ENCODE assay signal across 12 cellular contexts in genomic region chr2:47870668-47871540, GRCh38. TPM values are rescaled to one million over a fixed set of nuclear protein-coding genes. Genes with fewer than 3 reads are reported as not detected.
A peak's percentile ranks its signal among the peaks of the same experiment; 100 is the strongest.
DNase-seq lines count a peak whose midpoint lies in the region; ATAC-seq and TF ChIP-seq lines count a peak whose summit lies in the region.
"Had no signal": no experiment of that assay in that cellular context is flagged by ENCODE, and none has a peak within 500 bp of the region (broad histone marks: within the 10 kb centered on the region; RNA-seq: fewer than 3 reads in every experiment).

No MANE protein-coding gene starts in this region.

- H3K9me2 ChIP-seq in OCI-LY7 (ENCODE audit: insufficient read depth, low read length), result no peaks in the 10 kb centered on the region

- peaks cover 21% of the 10 kb centered on the region for H4K20me1 ChIP-seq in OCI-LY7 (ENCODE audit: insufficient read depth, low read length)

- no peak overlapping the region for H3K27ac ChIP-seq in CD4-positive, alpha-beta T cell (ENCODE audit: low read depth, low read length)
- peak overlapping the region; percentile 46 for H3K27ac ChIP-seq in HUES64 (ENCODE audit: low read depth, low read length)
- H3K27ac ChIP-seq in OCI-LY7 (ENCODE audit: low read depth, low read length, poor library complexity, severe bottlenecking), result no peak overlapping the region
- H3K27ac ChIP-seq: skin epidermis, WERI-Rb-1 had no signal

- no peak for DNase-seq in CD4-positive, alpha-beta T cell
- no peak for DNase-seq in neural crest cell (ENCODE audit: low read depth, low spot score)
- no peak for DNase-seq in OCI-LY7 (ENCODE audit: low spot score)
- DNase-seq in stimulated activated CD4-positive, alpha-beta T cell treated with anti-CD3 and anti-CD28 coated beads, Interleukin-4, amount 100 ng/mL, for 24 hours, result no peak
- DNase-seq in HUDEP-2 (lab: John Stamatoyannopoulos, UW; ENCODE audit: unreplicated experiment in 76 of 76), result no peak
- DNase-seq: C1 segment of cervical spinal cord, DMS79 treated with DMSO at 0.1 percent for 48 hours, Karpas-422, WERI-Rb-1 had no signal

- H3K4me1 Mint-ChIP-seq in CD4-positive, alpha-beta T cell (ENCODE audit: low read depth), result peaks cover 78% of the 10 kb centered on the region
- H3K4me1 Mint-ChIP-seq in brain (peaks cover 72% of the 10 kb centered on the region), neural crest cell (peaks cover 51% of the 10 kb centered on the region)

- intact Hi-C loops in CD4-positive, alpha-beta T cell (cut with DNase I, micrococcal nuclease), result no loop called here
- intact Hi-C loops in OCI-LY7 (cut with micrococcal nuclease; ENCODE audit: unreplicated experiment), result no loop called here

- H3K9ac ChIP-seq in HUES64 (ENCODE audit: low read depth, low read length), result 0 out of 2 replicates have a peak overlapping the region, but pooled peaks have one; percentile 7

- peaks cover 39% of the 10 kb centered on the region for H3K4me1 ChIP-seq in HUES64 (ENCODE audit: insufficient read depth, low read length)
- peaks cover 17% of the 10 kb centered on the region for H3K4me1 ChIP-seq in OCI-LY7 (ENCODE audit: insufficient read depth, low read length, poor library complexity, severe bottlenecking)

- peak; percentile 41 for ATAC-seq in CD4-positive, alpha-beta T cell (ENCODE audit: poor library complexity)

- no peaks in the 10 kb centered on the region for H3K27me3 Mint-ChIP-seq in CD4-positive, alpha-beta T cell
- H3K27me3 Mint-ChIP-seq in brain (no peaks in the 10 kb centered on the region), neural crest cell (ENCODE audit: low read depth) (no peaks in the 10 kb centered on the region)

- H3K36me3 Mint-ChIP-seq in CD4-positive, alpha-beta T cell (ENCODE audit: low read depth), result peaks cover 34% of the 10 kb centered on the region
- peaks cover 74% of the 10 kb centered on the region for H3K36me3 Mint-ChIP-seq in brain
- no peaks in the 10 kb centered on the region for H3K36me3 Mint-ChIP-seq in neural crest cell (ENCODE audit: low read depth)

- no peak overlapping the region for H3K4me3 ChIP-seq in HUES64 (ENCODE audit: low read length)
- no peak overlapping the region for H3K4me3 ChIP-seq in OCI-LY7 (ENCODE audit: low read depth, low read length, poor library complexity, severe bottlenecking)
- H3K4me3 ChIP-seq: skin epidermis had no signal

- H2AFZ ChIP-seq in OCI-LY7 (ENCODE audit: low read length), result no peak overlapping the region

- no TSS peak for BruUV-seq in OCI-LY7 (replicated peaks; lab: Mats Ljungman, UMichigan)

- H3K9me3 ChIP-seq in CD4-positive, alpha-beta T cell (ENCODE audit: control insufficient read depth, low read length), result no peaks in the 10 kb centered on the region
- H3K9me3 ChIP-seq in HUES64 (ENCODE audit: insufficient read depth, low read depth, low read length) (no peaks in the 10 kb centered on the region), OCI-LY7 (ENCODE audit: low read length) (no peaks in the 10 kb centered on the region)

- H3K27me3 ChIP-seq in CD4-positive, alpha-beta T cell (ENCODE audit: control insufficient read depth, insufficient read depth, low read length), result no peaks in the 10 kb centered on the region
- no peaks in the 10 kb centered on the region for H3K27me3 ChIP-seq in HUES64 (ENCODE audit: insufficient read depth, low read length)

- CTCF ChIA-PET in CD4-positive, alpha-beta T cell (lab: Charles Lee), result interaction anchor here (0.6 to 1.4 kb wide), 4 partner anchors 13 to 160 kb away, joined by 3 to 7 read pairs (median 4); no protein-coding TSS in a partner anchor
- CTCF ChIA-PET in OCI-LY7 (lab: Charles Lee; ENCODE audit: unreplicated experiment), result no interaction called here

- peak overlapping the region; percentile 2 for H3K4me3 Mint-ChIP-seq in CD4-positive, alpha-beta T cell
- no peak overlapping the region for H3K4me3 Mint-ChIP-seq in brain
- no peak overlapping the region for H3K4me3 Mint-ChIP-seq in neural crest cell

- peaks cover 84% of the 10 kb centered on the region for H3K79me2 ChIP-seq in OCI-LY7 (ENCODE audit: insufficient read depth, low read depth, low read length)

- no peak for TF ChIP-seq CTCF in CD4-positive, alpha-beta T cell (IDR thresholded peaks at IDR 0.05)
- TF ChIP-seq CTCF in brain (conservative IDR thresholded peaks at IDR 0.05) (no peak), neural crest cell (conservative IDR thresholded peaks at IDR 0.05) (no peak), OCI-LY7 (conservative IDR thresholded peaks at IDR 0.05; ENCODE audit: low read length) (no peak)

- H3K4me2 ChIP-seq in OCI-LY7 (ENCODE audit: low read length), result no peak overlapping the region

- H3K36me3 ChIP-seq in HUES64 (ENCODE audit: insufficient read depth, low read length) (no peaks in the 10 kb centered on the region; the same call in 1 of the 2 replicates), OCI-LY7 (ENCODE audit: insufficient read depth, low read length) (peaks cover 49% of the 10 kb centered on the region)

- peak overlapping the region; percentile 44 for H3K27ac Mint-ChIP-seq in CD4-positive, alpha-beta T cell
- H3K27ac Mint-ChIP-seq in brain (peak overlapping the region in 4 of 5 experiments; percentile 29 to 72 (median 58)), neural crest cell (ENCODE audit: unreplicated experiment) (peak overlapping the region; percentile 78)

- no peaks in the 10 kb centered on the region for H3K9me3 Mint-ChIP-seq in CD4-positive, alpha-beta T cell
- H3K9me3 Mint-ChIP-seq in brain (no peaks in the 10 kb centered on the region), neural crest cell (no peaks in the 10 kb centered on the region)

- 91% methylated on average over 7 of the region's 7 CpGs for whole genome bisulfite sequencing in HUES64

- POLR2A ChIA-PET in CD4-positive, alpha-beta T cell (lab: Charles Lee), result interaction anchor here (0.8 to 1.7 kb wide), 5 partner anchors 8 to 88 kb away, joined by 3 to 5 read pairs (median 4); partner anchors contain the start of genes FBXO11 and MSH6
- POLR2A ChIA-PET in OCI-LY7 (lab: Charles Lee), result interaction anchor here (0.6 to 1.6 kb wide), 7 partner anchors 8 to 568 kb away, joined by 3 to 8 read pairs (median 3); partner anchors contain the start of gene FBXO11

RNA-seq across cellular contexts. Expression of gene FBXO11, which starts 35.4 kb away (rescaled TPM):
- 100 to 1,000 TPM; 121 to 126 TPM for total RNA-seq in CD4-positive, alpha-beta T cell
- 37.5 TPM for polyA plus RNA-seq in HUES64 (2013, experiment 1 of 2)
- 41.0 TPM for polyA plus RNA-seq in HUES64 (2013, experiment 2 of 2)
- polyA plus RNA-seq in brain (ENCODE audit: insufficient read depth, low read depth, low replicate concordance), result 30.1 TPM
- 85.1 and 86.3 TPM in 2 replicates for total RNA-seq in neural crest cell
- 24.7 and 31.9 TPM in 2 replicates for total RNA-seq in OCI-LY7 (2014; rRNA removed; shearing (Covaris generic))
- total RNA-seq in OCI-LY7 (2022), result 72.4 and 73.2 TPM in 2 replicates
